8 cellular contexts compared by ENCODE assay signal in genomic region chr17:42154514-42154883, GRCh38. TPM values are rescaled to one million over a fixed set of nuclear protein-coding genes. Genes with fewer than 3 reads are reported as not detected.
DNase-seq lines count a peak whose midpoint lies in the region; ATAC-seq and TF ChIP-seq lines count a peak whose summit lies in the region.

No MANE protein-coding gene starts in this region.

- peaks cover 24 to 57% (median 44%) of the 10 kb centered on the region in 10 experiments for H3K4me1 ChIP-seq in BLaER1 treated with 17β-estradiol and CSF1 and Interleukin-3, amounts not matched to agents 10 nM and 100 nM
- H3K4me1 ChIP-seq in HUES64 (ENCODE audit: insufficient read depth, low read length) (peaks cover 5% of the 10 kb centered on the region; the same call in 1 of the 2 replicates), colonic mucosa (peaks cover 10% of the 10 kb centered on the region)

- WGBS in HUES64, result 2% methylated on average over 12 of the region's 12 CpGs

- H3K4me3 ChIP-seq in BLaER1 treated with 17β-estradiol and CSF1 and Interleukin-3, amounts not matched to agents 10 nM and 100 nM, result peak overlapping the region; percentile 87 to 100 (median 94)
- H3K4me3 ChIP-seq in HUES64 (ENCODE audit: low read length) (peak overlapping the region; percentile 89), colonic mucosa (peak overlapping the region; percentile 99)

- H3K36me3 Mint-ChIP-seq in naive thymus-derived CD8-positive, alpha-beta T cell, result peaks cover 0 to 14% (median 4%) of the 10 kb centered on the region in 3 donors

- H3K9ac ChIP-seq in BLaER1 treated with 17β-estradiol and CSF1 and Interleukin-3, amounts not matched to agents 10 nM and 100 nM, result peak overlapping the region; percentile 91 to 99 (median 96)
- H3K9ac ChIP-seq in HUES64 (ENCODE audit: low read depth, low read length), result peak overlapping the region; percentile 77
- H3K9ac ChIP-seq in colonic mucosa (ENCODE audit: low read depth in 2 of 2, low read length in 2 of 2), result peak overlapping the region; percentile 93 to 100

- peak overlapping the region; percentile 85 to 98 (median 92) for H3K4me3 Mint-ChIP-seq in naive thymus-derived CD8-positive, alpha-beta T cell

- H3K4me1 Mint-ChIP-seq in naive thymus-derived CD8-positive, alpha-beta T cell, result peaks cover 20 to 49% (median 43%) of the 10 kb centered on the region in 4 donors

- H3K27ac ChIP-seq in BLaER1 treated with 17β-estradiol and CSF1 and Interleukin-3, amounts not matched to agents 10 nM and 100 nM, result peak overlapping the region; percentile 83 to 98 (median 93)
- H3K27ac ChIP-seq in HUES64 (ENCODE audit: low read depth, low read length) (peak overlapping the region; percentile 36; the same call in 1 of the 2 replicates), colonic mucosa (peak overlapping the region; percentile 53)

- H3K9me3 ChIP-seq in BLaER1 treated with 17β-estradiol and CSF1 and Interleukin-3, amounts not matched to agents 10 nM and 100 nM (replicated peaks in 1 of 11), result no peaks in the 10 kb centered on the region
- no peaks in the 10 kb centered on the region for H3K9me3 ChIP-seq in HUES64 (ENCODE audit: insufficient read depth, low read depth, low read length)
- H3K9me3 ChIP-seq in colonic mucosa, result no peaks in the 10 kb centered on the region

- POLR2A ChIA-PET in naive thymus-derived CD8-positive, alpha-beta T cell (lab: Charles Lee), result interaction anchor here (0.6 to 1.7 kb wide), 9 partner anchors 18 to 508 kb away, joined by 3 to 11 read pairs (median 3); partner anchors contain the start of genes CNP, DNAJC7 and KLHL11

- TF ChIP-seq CTCF in colonic mucosa (IDR thresholded peaks at IDR 0.05), result no peak

- H3K27me3 ChIP-seq in BLaER1 treated with 17β-estradiol and CSF1 and Interleukin-3, amounts not matched to agents 10 nM and 100 nM, result no peaks in the 10 kb centered on the region
- H3K27me3 ChIP-seq in HUES64 (ENCODE audit: insufficient read depth, low read length) (no peaks in the 10 kb centered on the region), colonic mucosa (no peaks in the 10 kb centered on the region)

- DNase-seq in colonic mucosa, result no peak
- DNase-seq in naive thymus-derived CD8-positive, alpha-beta T cell, result peak in 1 of 10 donors; percentile 9
- DNase-seq in AML-193 (lab: John Stamatoyannopoulos, UW), result no peak
- no peak for DNase-seq in SKM-1 treated with dmso at 0.1 percent for 144 hours (lab: John Stamatoyannopoulos, UW; ENCODE audit: unreplicated experiment)
- DNase-seq in DMS79 (lab: John Stamatoyannopoulos, UW), result no peak
- no peak for DNase-seq in ureter (ENCODE audit: low spot score)

- intact Hi-C loops in colonic mucosa (cut with DNase I), result no loop called here

- peaks cover 46 to 52% (median 50%) of the 10 kb centered on the region in 11 experiments for H4K20me1 ChIP-seq in BLaER1 treated with 17β-estradiol and CSF1 and Interleukin-3, amounts not matched to agents 10 nM and 100 nM

- H3K36me3 ChIP-seq in BLaER1 treated with 17β-estradiol and CSF1 and Interleukin-3, amounts not matched to agents 10 nM and 100 nM, result peaks cover 22 to 43% (median 35%) of the 10 kb centered on the region in 11 experiments
- H3K36me3 ChIP-seq in HUES64 (ENCODE audit: insufficient read depth, low read length) (peaks cover 3% of the 10 kb centered on the region; the same call in 1 of the 2 replicates), colonic mucosa (no peaks in the 10 kb centered on the region)

- peak overlapping the region; percentile 83 to 98 (median 94) for H3K27ac Mint-ChIP-seq in naive thymus-derived CD8-positive, alpha-beta T cell

- ATAC-seq in naive thymus-derived CD8-positive, alpha-beta T cell, result peak in 1 of 2 donors; percentile 9

- peaks cover 0 to 1% (median 0%) of the 10 kb centered on the region in 5 donors for H3K27me3 Mint-ChIP-seq in naive thymus-derived CD8-positive, alpha-beta T cell

- H3K9me3 Mint-ChIP-seq in naive thymus-derived CD8-positive, alpha-beta T cell, result peaks cover 0 to 3% (median 0%) of the 10 kb centered on the region in 9 donors

- peak overlapping the region; percentile 83 to 97 (median 93) for H3K4me2 ChIP-seq in BLaER1 treated with 17β-estradiol and CSF1 and Interleukin-3, amounts not matched to agents 10 nM and 100 nM

RNA-seq across cellular contexts. Expression of gene RAB5C, which starts 0.3 kb away (rescaled TPM):
- polyA plus RNA-seq in HUES64 (2013, experiment 1 of 2), result 70.8 TPM
- 74.8 TPM for polyA plus RNA-seq in HUES64 (2013, experiment 2 of 2)
- 100 to 1,000 TPM; 148 to 171 TPM for total RNA-seq in colonic mucosa
- 10 to 100 TPM; 63.6 to 73.5 TPM for total RNA-seq in naive thymus-derived CD8-positive, alpha-beta T cell
- 10 to 100 TPM; 57.3 to 88.4 (median 60.6) TPM for polyA plus RNA-seq in naive thymus-derived CD8-positive, alpha-beta T cell
- total RNA-seq in ureter, result 120 TPM

RNA-seq across cellular contexts. Expression of gene KCNH4, which starts 26.4 kb away (rescaled TPM):
- 0.05 TPM for polyA plus RNA-seq in HUES64 (2013, experiment 1 of 2)
- not detected for polyA plus RNA-seq in HUES64 (2013, experiment 2 of 2)
- under 1 TPM in 1 of 2 donors, not detected in 1; 0.07 TPM for total RNA-seq in colonic mucosa
- under 1 TPM; 0.11 to 0.18 TPM for total RNA-seq in naive thymus-derived CD8-positive, alpha-beta T cell
- not detected for polyA plus RNA-seq in naive thymus-derived CD8-positive, alpha-beta T cell
- 0.99 TPM for total RNA-seq in ureter

RNA-seq across cellular contexts. Expression of gene HCRT, which starts 30.8 kb away (rescaled TPM):
- not detected for polyA plus RNA-seq in HUES64 (2013, experiment 1 of 2)
- not detected for polyA plus RNA-seq in HUES64 (2013, experiment 2 of 2)
- total RNA-seq in colonic mucosa (not detected), ureter (not detected)
- total RNA-seq in naive thymus-derived CD8-positive, alpha-beta T cell, result not detected
- not detected for polyA plus RNA-seq in naive thymus-derived CD8-positive, alpha-beta T cell

RNA-seq across cellular contexts. Expression of gene HSPB9, which starts 31.9 kb away (rescaled TPM):
- 0.20 TPM for polyA plus RNA-seq in HUES64 (2013, experiment 1 of 2)
- polyA plus RNA-seq in HUES64 (2013, experiment 2 of 2), result 0.25 TPM
- total RNA-seq in colonic mucosa, result not detected
- total RNA-seq in naive thymus-derived CD8-positive, alpha-beta T cell, result not detected
- not detected for polyA plus RNA-seq in naive thymus-derived CD8-positive, alpha-beta T cell
- not detected for total RNA-seq in ureter

RNA-seq across cellular contexts. Expression of gene KAT2A, which starts 33.3 kb away (rescaled TPM):
- 21.3 TPM for polyA plus RNA-seq in HUES64 (2013, experiment 1 of 2)
- polyA plus RNA-seq in HUES64 (2013, experiment 2 of 2), result 22.0 TPM
- total RNA-seq in colonic mucosa (10 to 100 TPM; 16.9 to 59.8 TPM), ureter (62.8 TPM)
- 10 to 100 TPM; 65.3 to 73.3 TPM for total RNA-seq in naive thymus-derived CD8-positive, alpha-beta T cell
- polyA plus RNA-seq in naive thymus-derived CD8-positive, alpha-beta T cell, result 10 to 100 TPM in 1 of 3 donors, 1 to 10 TPM in 2; 5.1 to 11.8 (median 8.8) TPM

Comparison
In these comparisons a context has a peak if more than half of its experiments do, and no peak if none do; other contexts are left out.
1. H3K27ac ChIP-seq: peak in every context shown above with its lines; median percentile 93 in BLaER1 treated with 17β-estradiol and CSF1 and Interleukin-3, amounts not matched to agents 10 nM and 100 nM; 53 in colonic mucosa; 36 in HUES64.